Comparison of ENCODE assay signal across 17 cellular contexts in the genomic region with DNA sequence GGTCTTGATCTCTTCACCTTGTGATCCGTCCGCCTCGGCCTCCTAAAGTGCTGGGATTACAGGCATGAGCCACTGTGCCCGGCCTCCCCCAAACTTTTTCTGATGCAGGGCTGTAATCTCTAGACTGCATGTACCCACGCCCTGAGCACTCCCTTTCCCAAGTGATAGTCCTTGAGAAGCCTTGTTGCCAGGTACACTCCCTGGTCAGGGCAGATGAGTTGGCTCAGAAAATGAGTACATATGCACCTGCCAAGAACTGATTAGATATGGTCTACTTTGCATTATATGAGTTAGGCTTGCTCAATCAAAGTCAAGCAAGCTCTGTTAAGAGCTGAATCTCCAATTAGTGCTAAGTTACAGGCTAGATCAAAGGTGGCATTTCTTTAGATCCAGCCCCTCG. TPM values are rescaled to one million over a fixed set of nuclear protein-coding genes. Genes with fewer than 3 reads are reported as not detected.
"Had no signal": no experiment of that assay in that cellular context is flagged by ENCODE, and none has a peak within 500 bp of the region (broad histone marks: within the 10 kb centered on the region; RNA-seq: fewer than 3 reads in every experiment).

No MANE protein-coding gene starts in this region.

- H3K9me3 ChIP-seq: left ventricle myocardium inferior, ovary, right atrium auricular region, upper lobe of right lung had no signal

- H3K27ac Mint-ChIP-seq: activated naive CD4-positive, alpha-beta T cell treated with anti-CD3 and anti-CD28 coated beads, Interleukin-2, amount 10 ng/mL, durations not matched to agents 7 days and 5 days; activated T-helper 2 cell treated with anti-CD3 and anti-CD28 coated beads, Interferon-gamma antibody, Interleukin-2, Interleukin-4, amounts not matched to agents 10 μg/mL and 5 μg/mL and 100 μg/mL, durations not matched to agents 14 hours and 24 hours and 36 hours; effector memory CD8-positive, alpha-beta T cell; stimulated activated memory B cell treated with anti-CD40 and anti-IgM and Interleukin-4, amounts not matched to agents 10 μg/mL and 1 μg/mL and 100 μg/mL, for 72 hours; T-helper 17 cell had no signal

- H3K4me1 ChIP-seq: left ventricle myocardium inferior, right atrium auricular region, upper lobe of right lung had no signal

- H3K27me3 Mint-ChIP-seq: activated naive CD4-positive, alpha-beta T cell treated with anti-CD3 and anti-CD28 coated beads, Interleukin-2, amount 10 ng/mL, durations not matched to agents 7 days and 5 days; central memory CD8-positive, alpha-beta T cell; effector memory CD8-positive, alpha-beta T cell; stimulated activated memory B cell treated with anti-CD40 and anti-IgM and Interleukin-4, amounts not matched to agents 10 μg/mL and 1 μg/mL and 100 μg/mL, for 72 hours; T-helper 17 cell had no signal

- H3K36me3 Mint-ChIP-seq: stimulated activated memory B cell treated with anti-CD40 and anti-IgM and Interleukin-4, amounts not matched to agents 10 μg/mL and 1 μg/mL and 100 μg/mL, for 72 hours had no signal

- H3K4me3 Mint-ChIP-seq: activated naive CD4-positive, alpha-beta T cell treated with anti-CD3 and anti-CD28 coated beads, Interleukin-2, amount 10 ng/mL, durations not matched to agents 7 days and 5 days; central memory CD8-positive, alpha-beta T cell; effector memory CD8-positive, alpha-beta T cell; neural crest cell; stimulated activated memory B cell treated with anti-CD40 and anti-IgM and Interleukin-4, amounts not matched to agents 10 μg/mL and 1 μg/mL and 100 μg/mL, for 72 hours; T-helper 17 cell had no signal

- ATAC-seq: effector memory CD8-positive, alpha-beta T cell; stimulated activated memory B cell treated with anti-CD40 and anti-IgM and Interleukin-4, amounts not matched to agents 10 μg/mL and 1 μg/mL and 100 μg/mL, for 72 hours; T-helper 17 cell; upper lobe of right lung had no signal

- H3K4me1 Mint-ChIP-seq: central memory CD8-positive, alpha-beta T cell had no signal

- H3K27ac ChIP-seq: left ventricle myocardium inferior, ovary, right atrium auricular region, upper lobe of right lung had no signal

- H3K36me3 ChIP-seq: left ventricle myocardium inferior, ovary, right atrium auricular region, upper lobe of right lung had no signal

- DNase-seq: activated CD4-positive, alpha-beta T cell treated with anti-CD3 and anti-CD28 coated beads, Interleukin-2, amount 50 U/mL, for 1 hour; activated naive CD4-positive, alpha-beta T cell treated with anti-CD3 and anti-CD28 coated beads, Interleukin-2, amount 10 ng/mL, durations not matched to agents 7 days and 5 days; effector memory CD8-positive, alpha-beta T cell; left ventricle myocardium inferior; mesenchymal stem cell; ovary; T-helper 17 cell; upper lobe of right lung had no signal

- H3K9me3 Mint-ChIP-seq: activated naive CD4-positive, alpha-beta T cell treated with anti-CD3 and anti-CD28 coated beads, Interleukin-2, amount 10 ng/mL, durations not matched to agents 7 days and 5 days; activated T-helper 2 cell treated with anti-CD3 and anti-CD28 coated beads, Interferon-gamma antibody, Interleukin-2, Interleukin-4, amounts not matched to agents 10 μg/mL and 5 μg/mL and 100 μg/mL, durations not matched to agents 14 hours and 24 hours and 36 hours; central memory CD8-positive, alpha-beta T cell; effector memory CD8-positive, alpha-beta T cell; neural crest cell; stimulated activated memory B cell treated with anti-CD40 and anti-IgM and Interleukin-4, amounts not matched to agents 10 μg/mL and 1 μg/mL and 100 μg/mL, for 72 hours had no signal

- H3K4me3 ChIP-seq: left ventricle myocardium inferior, ovary, right atrium auricular region, smooth muscle cell, upper lobe of right lung had no signal

- H3K27me3 ChIP-seq: ovary, right atrium auricular region, upper lobe of right lung had no signal

RNA-seq across cellular contexts. Expression of a gene that starts 20.4 kb away (rescaled TPM):
- total RNA-seq: glomerular endothelial cell, myocyte, right atrium auricular region, smooth muscle cell, subcutaneous adipose tissue, T-helper 17 cell, upper lobe of right lung had no signal
